Comparison of ENCODE assay signal across 8 cellular contexts in genomic region chrX:123959281-123960063, GRCh38. TPM values are rescaled to one million over a fixed set of nuclear protein-coding genes. Genes with fewer than 3 reads are reported as not detected.
A peak's percentile ranks its signal among the peaks of the same experiment; 100 is the strongest.
DNase-seq lines count a peak whose midpoint lies in the region; ATAC-seq, FAIRE-seq and TF ChIP-seq lines count a peak whose summit lies in the region.

No MANE protein-coding gene starts in this region.

- no peak for FAIRE-seq in urothelium cell line (lab: Jason Lieb, UNC)

- peak overlapping the region; percentile 61 for H3K4me3 ChIP-seq in MG63

- peak overlapping the region; percentile 99 to 100 for H3K27ac Mint-ChIP-seq in natural killer cell

- no peaks in the 10 kb centered on the region for H3K27me3 Mint-ChIP-seq in natural killer cell (ENCODE audit: low read depth in 2 of 2)

- peaks cover 28 to 34% of the 10 kb centered on the region in 2 donors for H3K4me1 Mint-ChIP-seq in natural killer cell

- TF ChIP-seq CTCF in natural killer cell (IDR thresholded peaks at IDR 0.05) = no peak

- peak overlapping the region; percentile 99 for H3K4me3 Mint-ChIP-seq in natural killer cell

- H3K36me3 ChIP-seq in MG63 = no peaks in the 10 kb centered on the region

- intact Hi-C loops in natural killer cell (cut with micrococcal nuclease) = loop anchor here (1.0 to 5.0 kb wide), 7 partner anchors 53 to 403 kb away; partner anchors contain the start of gene XIAP

- peak; percentile 26 to 80 (median 70) for DNase-seq in NCI-H1417 (lab: John Stamatoyannopoulos, UW)
- no peak for DNase-seq in NCI-H1417 treated with DMSO at 0.1 percent for 48 hours (lab: John Stamatoyannopoulos, UW)
- peak; percentile 71 for DNase-seq in MG63
- DNase-seq in activated CD8-positive, alpha-beta memory T cell treated with anti-CD3 and anti-CD28 coated beads, Interleukin-2, amount 50 U/mL, for 4 hours = peak; percentile 17
- peak; percentile 36 for DNase-seq in fibroblast of peridontal ligament (ENCODE audit: extremely low read depth)
- DNase-seq in natural killer cell = peak; percentile 19
- peak; percentile 4 for DNase-seq in urothelium cell line (ENCODE audit: low spot score)

- H3K9me3 ChIP-seq in MG63 = no peaks in the 10 kb centered on the region

- ATAC-seq in natural killer cell (peak; percentile 0 to 3 (median 1)), GM18858 (IDR thresholded peaks at IDR 0.05; ENCODE audit: unreplicated experiment) (no peak)

- H3K27me3 ChIP-seq in MG63 = no peaks in the 10 kb centered on the region

- H3K9me3 Mint-ChIP-seq in natural killer cell = no peaks in the 10 kb centered on the region

- peaks cover 10% of the 10 kb centered on the region for H3K36me3 Mint-ChIP-seq in natural killer cell

RNA-seq across cellular contexts. Expression of gene STAG2, which starts 2.0 kb away (rescaled TPM):
- 45.5 and 64.9 TPM in 2 replicates for total RNA-seq in MG63 (2014; rRNA removed; shearing (Covaris generic); ENCODE audit: low replicate concordance)
- total RNA-seq in natural killer cell = 10 to 100 TPM; 91.7 to 97.2 (median 92.4) TPM
